In genomic region chr4:1834047-1834769, GRCh38 we compare ENCODE assay signal across 10 cellular contexts. TPM values are rescaled to one million over a fixed set of nuclear protein-coding genes. Genes with fewer than 3 reads are reported as not detected.
DNase-seq lines count a peak whose midpoint lies in the region; ATAC-seq and TF ChIP-seq lines count a peak whose summit lies in the region.
"Had no signal": no experiment of that assay in that cellular context is flagged by ENCODE, and none has a peak within 500 bp of the region (broad histone marks: within the 10 kb centered on the region; RNA-seq: fewer than 3 reads in every experiment).

No MANE protein-coding gene starts in this region.

- H4K20me1 ChIP-seq in smooth muscle cell (ENCODE audit: low read depth) = peaks cover 21% of the 10 kb centered on the region

- intact Hi-C loops in activated T-helper 1 cell treated with anti-CD3 and anti-CD28 coated beads, Interleukin-12 subunit alpha, Interleukin-12 subunit beta, Interleukin-2, Interleukin-4 antibody, amounts not matched to agents 30 ng/mL and 10 ng/mL and 1 ng/mL, durations not matched to agents 14 hours and 24 hours and 36 hours (cut with micrococcal nuclease) = loop anchor here (2.0 kb wide), 1 partner anchor 21 kb away; no protein-coding TSS in a partner anchor

- no peak for TF ChIP-seq POLR2A in tibial nerve (IDR thresholded peaks at IDR 0.05)

- H3K27me3 Mint-ChIP-seq in activated CD8-positive, alpha-beta memory T cell treated with anti-CD3 and anti-CD28 coated beads, Interleukin-2, amount 10 ng/mL, durations not matched to agents 7 days and 5 days = no peaks in the 10 kb centered on the region
- no peaks in the 10 kb centered on the region for H3K27me3 Mint-ChIP-seq in activated T-helper 1 cell treated with anti-CD3 and anti-CD28 coated beads, Interleukin-12 subunit alpha, Interleukin-12 subunit beta, Interleukin-2, Interleukin-4 antibody, amounts not matched to agents 30 ng/mL and 10 ng/mL and 1 ng/mL, durations not matched to agents 14 hours and 24 hours and 36 hours (ENCODE audit: insufficient read depth)
- H3K27me3 Mint-ChIP-seq: natural killer cell treated with Interleukin-12 subunit alpha and Interleukin-12 subunit beta and Interleukin-15 and Interleukin-18, amount 100 ng/mL, for 72 hours had no signal

- no peak overlapping the region for H2AFZ ChIP-seq in smooth muscle cell (ENCODE audit: low read depth)

- H3K27ac Mint-ChIP-seq in activated CD8-positive, alpha-beta memory T cell treated with anti-CD3 and anti-CD28 coated beads, Interleukin-2, amount 10 ng/mL, durations not matched to agents 7 days and 5 days = peak overlapping the region; percentile 10
- H3K27ac Mint-ChIP-seq in activated T-helper 1 cell treated with anti-CD3 and anti-CD28 coated beads, Interleukin-12 subunit alpha, Interleukin-12 subunit beta, Interleukin-2, Interleukin-4 antibody, amounts not matched to agents 30 ng/mL and 10 ng/mL and 1 ng/mL, durations not matched to agents 14 hours and 24 hours and 36 hours = peak overlapping the region; percentile 75

- DNase-seq in activated CD8-positive, alpha-beta memory T cell treated with anti-CD3 and anti-CD28 coated beads, Interleukin-2, amount 10 ng/mL, durations not matched to agents 7 days and 5 days = no peak
- DNase-seq in activated CD8-positive, alpha-beta memory T cell treated with anti-CD3 and anti-CD28 coated beads, Interleukin-2, amount 50 U/mL, for 48 hours = no peak
- no peak for DNase-seq in activated T-helper 1 cell treated with anti-CD3 and anti-CD28 coated beads, Interleukin-12 subunit alpha, Interleukin-12 subunit beta, Interleukin-2, Interleukin-4 antibody, amounts not matched to agents 30 ng/mL and 10 ng/mL and 1 ng/mL, durations not matched to agents 14 hours and 24 hours and 36 hours (ENCODE audit: low spot score)
- no peak for DNase-seq in smooth muscle cell (lab: John Stamatoyannopoulos, UW; ENCODE audit: unreplicated experiment)
- DNase-seq in NCI-H2081 treated with DMSO at 0.1 percent for 48 hours (lab: John Stamatoyannopoulos, UW) = no peak
- no peak for DNase-seq in tibial nerve (ENCODE audit: low spot score in 2 of 2)
- DNase-seq in activated effector memory CD4-positive, alpha-beta T cell treated with Interleukin-2 at 50 U/mL for 16 hours = no peak
- DNase-seq: NCI-H774 had no signal

- peaks cover 3% of the 10 kb centered on the region for H3K36me3 ChIP-seq in smooth muscle cell (ENCODE audit: low read depth)
- peaks cover 0 to 91% (median 42%) of the 10 kb centered on the region in 3 donors for H3K36me3 ChIP-seq in tibial nerve

- H3K27ac ChIP-seq in smooth muscle cell (ENCODE audit: low read depth) (peak overlapping the region; percentile 95), tibial nerve (no peak overlapping the region)

- H3K9me3 ChIP-seq in smooth muscle cell (replicated peaks; ENCODE audit: low read depth) (no peaks in the 10 kb centered on the region), tibial nerve (no peaks in the 10 kb centered on the region)

- H3K4me3 Mint-ChIP-seq in activated CD8-positive, alpha-beta memory T cell treated with anti-CD3 and anti-CD28 coated beads, Interleukin-2, amount 10 ng/mL, durations not matched to agents 7 days and 5 days = no peak overlapping the region
- no peak overlapping the region for H3K4me3 Mint-ChIP-seq in activated T-helper 1 cell treated with anti-CD3 and anti-CD28 coated beads, Interleukin-12 subunit alpha, Interleukin-12 subunit beta, Interleukin-2, Interleukin-4 antibody, amounts not matched to agents 30 ng/mL and 10 ng/mL and 1 ng/mL, durations not matched to agents 14 hours and 24 hours and 36 hours
- H3K4me3 Mint-ChIP-seq: natural killer cell treated with Interleukin-12 subunit alpha and Interleukin-12 subunit beta and Interleukin-15 and Interleukin-18, amount 100 ng/mL, for 72 hours had no signal

- H3K27me3 ChIP-seq in smooth muscle cell (ENCODE audit: low read depth) = no peaks in the 10 kb centered on the region
- H3K27me3 ChIP-seq in tibial nerve = no peaks in the 10 kb centered on the region

- H3K9ac ChIP-seq in smooth muscle cell (ENCODE audit: low read depth) = peak overlapping the region; percentile 73

- H3K4me2 ChIP-seq in smooth muscle cell = peak overlapping the region; percentile 17

- ATAC-seq in activated CD8-positive, alpha-beta memory T cell treated with anti-CD3 and anti-CD28 coated beads, Interleukin-2, amount 10 ng/mL, durations not matched to agents 7 days and 5 days = no peak
- ATAC-seq in HG02852 (IDR thresholded peaks at IDR 0.05; ENCODE audit: unreplicated experiment) = peak; percentile 73

- peaks cover 8% of the 10 kb centered on the region for H3K4me1 Mint-ChIP-seq in activated CD8-positive, alpha-beta memory T cell treated with anti-CD3 and anti-CD28 coated beads, Interleukin-2, amount 10 ng/mL, durations not matched to agents 7 days and 5 days
- peaks cover 15% of the 10 kb centered on the region for H3K4me1 Mint-ChIP-seq in activated T-helper 1 cell treated with anti-CD3 and anti-CD28 coated beads, Interleukin-12 subunit alpha, Interleukin-12 subunit beta, Interleukin-2, Interleukin-4 antibody, amounts not matched to agents 30 ng/mL and 10 ng/mL and 1 ng/mL, durations not matched to agents 14 hours and 24 hours and 36 hours (ENCODE audit: low read depth)

- TF ChIP-seq CTCF in smooth muscle cell (IDR thresholded peaks at IDR 0.05; ENCODE audit: borderline replicate concordance, insufficient read depth, poor library complexity, severe bottlenecking) (no peak), tibial nerve (IDR thresholded peaks at IDR 0.05) (no peak)

- no peaks in the 10 kb centered on the region for H3K79me2 ChIP-seq in smooth muscle cell (ENCODE audit: low read depth)

- H3K4me1 ChIP-seq in smooth muscle cell (ENCODE audit: low read depth) (no peaks in the 10 kb centered on the region), tibial nerve (no peaks in the 10 kb centered on the region)

- H3K4me3 ChIP-seq in smooth muscle cell (no peak overlapping the region), tibial nerve (no peak overlapping the region)

- 54% methylated on average over 21 of the region's 21 CpGs for WGBS in smooth muscle cell (ENCODE audit: low lambda C conversion rate)
- 87 to 88% methylated on average over 19 to 21 of the region's 21 CpGs for WGBS in tibial nerve, 2 donors

- TF ChIP-seq EP300 in tibial nerve (IDR thresholded peaks at IDR 0.05) = no peak

- no peaks in the 10 kb centered on the region for H3F3A ChIP-seq in smooth muscle cell (ENCODE audit: low read depth)

- H3K9me3 Mint-ChIP-seq in activated CD8-positive, alpha-beta memory T cell treated with anti-CD3 and anti-CD28 coated beads, Interleukin-2, amount 10 ng/mL, durations not matched to agents 7 days and 5 days (ENCODE audit: low read depth) = no peaks in the 10 kb centered on the region
- H3K9me3 Mint-ChIP-seq in activated T-helper 1 cell treated with anti-CD3 and anti-CD28 coated beads, Interleukin-12 subunit alpha, Interleukin-12 subunit beta, Interleukin-2, Interleukin-4 antibody, amounts not matched to agents 30 ng/mL and 10 ng/mL and 1 ng/mL, durations not matched to agents 14 hours and 24 hours and 36 hours = no peaks in the 10 kb centered on the region
- H3K9me3 Mint-ChIP-seq: natural killer cell treated with Interleukin-12 subunit alpha and Interleukin-12 subunit beta and Interleukin-15 and Interleukin-18, amount 100 ng/mL, for 72 hours had no signal

- CTCF ChIA-PET in activated CD8-positive, alpha-beta memory T cell treated with anti-CD3 and anti-CD28 coated beads, Interleukin-2, amount 10 ng/mL, durations not matched to agents 7 days and 5 days (lab: Charles Lee) = no interaction called here

- H3K36me3 Mint-ChIP-seq in activated CD8-positive, alpha-beta memory T cell treated with anti-CD3 and anti-CD28 coated beads, Interleukin-2, amount 10 ng/mL, durations not matched to agents 7 days and 5 days = peaks cover 18% of the 10 kb centered on the region
- H3K36me3 Mint-ChIP-seq in activated T-helper 1 cell treated with anti-CD3 and anti-CD28 coated beads, Interleukin-12 subunit alpha, Interleukin-12 subunit beta, Interleukin-2, Interleukin-4 antibody, amounts not matched to agents 30 ng/mL and 10 ng/mL and 1 ng/mL, durations not matched to agents 14 hours and 24 hours and 36 hours (ENCODE audit: low read depth) = peaks cover 35% of the 10 kb centered on the region

RNA-seq across cellular contexts. Expression of gene LETM1, which starts 21.7 kb away (rescaled TPM):
- total RNA-seq in activated CD8-positive, alpha-beta memory T cell treated with anti-CD3 and anti-CD28 coated beads, Interleukin-2, amount 10 ng/mL, durations not matched to agents 7 days and 5 days = 10 to 100 TPM; 51.1 to 73.7 TPM
- 93.9 and 101 TPM in 2 replicates for total RNA-seq in activated T-helper 1 cell treated with anti-CD3 and anti-CD28 coated beads, Interleukin-12 subunit alpha, Interleukin-12 subunit beta, Interleukin-2, Interleukin-4 antibody, amounts not matched to agents 30 ng/mL and 10 ng/mL and 1 ng/mL, durations not matched to agents 14 hours and 24 hours and 36 hours
- total RNA-seq in smooth muscle cell (17.1 and 17.4 TPM in 2 replicates), tibial nerve (10 to 100 TPM; 53.5 to 85.5 (median 68.6) TPM)
- 15.3 and 16.2 TPM in 2 replicates for polyA plus RNA-seq in smooth muscle cell

RNA-seq across cellular contexts. Expression of gene NSD2, which starts 37.0 kb away (rescaled TPM):
- total RNA-seq in activated CD8-positive, alpha-beta memory T cell treated with anti-CD3 and anti-CD28 coated beads, Interleukin-2, amount 10 ng/mL, durations not matched to agents 7 days and 5 days = 100 to 1,000 TPM; 263 to 367 TPM
- 200 and 202 TPM in 2 replicates for total RNA-seq in activated T-helper 1 cell treated with anti-CD3 and anti-CD28 coated beads, Interleukin-12 subunit alpha, Interleukin-12 subunit beta, Interleukin-2, Interleukin-4 antibody, amounts not matched to agents 30 ng/mL and 10 ng/mL and 1 ng/mL, durations not matched to agents 14 hours and 24 hours and 36 hours
- total RNA-seq in smooth muscle cell (15.0 and 15.9 TPM in 2 replicates), tibial nerve (10 to 100 TPM; 27.2 to 45.6 (median 32.2) TPM)
- 13.0 and 19.9 TPM in 2 replicates for polyA plus RNA-seq in smooth muscle cell

RNA-seq across cellular contexts. Expression of gene FGFR3, which starts 41.1 kb away (rescaled TPM):
- under 1 TPM; 0.15 to 0.21 TPM for total RNA-seq in activated CD8-positive, alpha-beta memory T cell treated with anti-CD3 and anti-CD28 coated beads, Interleukin-2, amount 10 ng/mL, durations not matched to agents 7 days and 5 days
- 0.29 and 0.39 TPM in 2 replicates for total RNA-seq in activated T-helper 1 cell treated with anti-CD3 and anti-CD28 coated beads, Interleukin-12 subunit alpha, Interleukin-12 subunit beta, Interleukin-2, Interleukin-4 antibody, amounts not matched to agents 30 ng/mL and 10 ng/mL and 1 ng/mL, durations not matched to agents 14 hours and 24 hours and 36 hours
- total RNA-seq in smooth muscle cell (6.4 and 6.6 TPM in 2 replicates), tibial nerve (10 to 100 TPM in 1 of 4 donors, 1 to 10 TPM in 3; 2.7 to 11.2 (median 5.1) TPM)
- polyA plus RNA-seq in smooth muscle cell = 13.6 and 15.1 TPM in 2 replicates
- total RNA-seq: natural killer cell treated with Interleukin-12 subunit alpha and Interleukin-12 subunit beta and Interleukin-15 and Interleukin-18, amount 100 ng/mL, for 72 hours had no signal
